Comparison of ENCODE assay signal across 8 cellular contexts in the genomic region with DNA sequence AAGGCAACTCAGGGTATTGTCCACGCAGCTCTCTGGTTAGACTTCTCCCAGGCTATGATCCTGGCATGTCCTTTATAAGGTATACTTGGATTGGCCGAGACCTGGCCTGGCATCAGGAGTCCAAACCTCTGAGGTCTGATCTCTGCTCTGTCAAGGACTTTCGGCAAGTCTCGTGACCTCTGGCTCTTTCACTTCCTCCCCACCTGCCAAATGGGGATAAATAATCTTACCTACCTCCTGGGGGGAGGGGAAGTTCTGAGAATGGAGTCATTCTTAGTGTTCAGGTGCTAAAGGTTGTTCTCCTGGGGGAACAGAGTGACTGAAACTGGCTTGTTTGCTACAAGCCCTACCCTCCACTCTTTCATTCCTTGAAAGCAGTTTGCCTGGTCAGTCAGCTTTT. TPM values are rescaled to one million over a fixed set of nuclear protein-coding genes. Genes with fewer than 3 reads are reported as not detected.
DNase-seq lines count a peak whose midpoint lies in the region; ATAC-seq and TF ChIP-seq lines count a peak whose summit lies in the region.

No MANE protein-coding gene starts in this region.

- H3K36me3 Mint-ChIP-seq in activated T-cell treated with anti-CD3 and anti-CD28 coated beads, Interleukin-2, amount 50 U/mL, for 72 hours (ENCODE audit: insufficient read depth in 2 of 2) = peaks cover 9 to 10% of the 10 kb centered on the region in 2 donors
- H3K36me3 Mint-ChIP-seq in stimulated activated effector memory CD8-positive, alpha-beta T cell treated with anti-CD3 and anti-CD28 coated beads, Interleukin-12 subunit alpha, Interleukin-12 subunit beta, amount 100 ng/mL, for 72 hours = peaks cover 76% of the 10 kb centered on the region
- H3K36me3 Mint-ChIP-seq in type B pancreatic cell = peaks cover 21% of the 10 kb centered on the region

- peak overlapping the region; percentile 11 to 20 for H3K4me3 Mint-ChIP-seq in activated T-cell treated with anti-CD3 and anti-CD28 coated beads, Interleukin-2, amount 50 U/mL, for 72 hours
- H3K4me3 Mint-ChIP-seq in stimulated activated effector memory CD8-positive, alpha-beta T cell treated with anti-CD3 and anti-CD28 coated beads, Interleukin-12 subunit alpha, Interleukin-12 subunit beta, amount 100 ng/mL, for 72 hours = no peak overlapping the region
- H3K4me3 Mint-ChIP-seq in type B pancreatic cell = no peak overlapping the region

- H3K4me1 Mint-ChIP-seq in activated T-cell treated with anti-CD3 and anti-CD28 coated beads, Interleukin-2, amount 50 U/mL, for 72 hours (ENCODE audit: low read depth) = peaks cover 72% of the 10 kb centered on the region
- peaks cover 81% of the 10 kb centered on the region for H3K4me1 Mint-ChIP-seq in stimulated activated effector memory CD8-positive, alpha-beta T cell treated with anti-CD3 and anti-CD28 coated beads, Interleukin-12 subunit alpha, Interleukin-12 subunit beta, amount 100 ng/mL, for 72 hours
- H3K4me1 Mint-ChIP-seq in type B pancreatic cell (ENCODE audit: unreplicated experiment) = no peaks in the 10 kb centered on the region

- no peak for DNase-seq in activated T-cell treated with anti-CD3 and anti-CD28 coated beads, Interleukin-2, amount 50 U/mL, for 72 hours
- DNase-seq in activated T-cell treated with anti-CD3 and anti-CD28 coated beads for 4 hours (no peak), mucosa of gallbladder (ENCODE audit: low spot score) (no peak), type B pancreatic cell (ENCODE audit: extremely low spot score, unreplicated experiment) (no peak), dorsolateral prefrontal cortex (no peak)
- no peak for DNase-seq in stimulated activated effector memory CD8-positive, alpha-beta T cell treated with anti-CD3 and anti-CD28 coated beads, Interleukin-12 subunit alpha, Interleukin-12 subunit beta, amount 100 ng/mL, for 72 hours (ENCODE audit: low spot score in 2 of 2)

- no peaks in the 10 kb centered on the region for H3K9me3 Mint-ChIP-seq in activated T-cell treated with anti-CD3 and anti-CD28 coated beads, Interleukin-2, amount 50 U/mL, for 72 hours
- no peaks in the 10 kb centered on the region for H3K9me3 Mint-ChIP-seq in stimulated activated effector memory CD8-positive, alpha-beta T cell treated with anti-CD3 and anti-CD28 coated beads, Interleukin-12 subunit alpha, Interleukin-12 subunit beta, amount 100 ng/mL, for 72 hours
- H3K9me3 Mint-ChIP-seq in type B pancreatic cell = no peaks in the 10 kb centered on the region

- H3K27ac ChIP-seq in dorsolateral prefrontal cortex = no peak overlapping the region

- no peaks in the 10 kb centered on the region for H3K27me3 ChIP-seq in dorsolateral prefrontal cortex

- no peak for TF ChIP-seq CTCF in type B pancreatic cell (conservative IDR thresholded peaks at IDR 0.05)
- no peak for TF ChIP-seq CTCF in dorsolateral prefrontal cortex (IDR thresholded peaks at IDR 0.05 in 54 of 56, conservative IDR thresholded peaks at IDR 0.05 in 2 of 56; ENCODE audit: low read depth in 1 of 56, partially characterized antibody in 56 of 56)

- intact Hi-C loops in dorsolateral prefrontal cortex (cut with DNase I) = no loop called here

- no peak for ATAC-seq in activated T-cell treated with anti-CD3 and anti-CD28 coated beads, Interleukin-2, amount 50 U/mL, for 72 hours (replicated peaks in 1 of 2)
- peak; percentile 53 for ATAC-seq in GM21717 (IDR thresholded peaks at IDR 0.05; ENCODE audit: unreplicated experiment)
- ATAC-seq in HG03575 (IDR thresholded peaks at IDR 0.05; ENCODE audit: extremely low read depth, insufficient number of reproducible peaks, low FRiP score, unreplicated experiment) = peak; percentile 37
- ATAC-seq in stimulated activated effector memory CD8-positive, alpha-beta T cell treated with anti-CD3 and anti-CD28 coated beads, Interleukin-12 subunit alpha, Interleukin-12 subunit beta, amount 100 ng/mL, for 72 hours = no peak

- H3K4me3 ChIP-seq in dorsolateral prefrontal cortex = no peak overlapping the region

- peak overlapping the region; percentile 42 for H3K27ac Mint-ChIP-seq in activated T-cell treated with anti-CD3 and anti-CD28 coated beads, Interleukin-2, amount 50 U/mL, for 72 hours
- peak overlapping the region; percentile 91 for H3K27ac Mint-ChIP-seq in stimulated activated effector memory CD8-positive, alpha-beta T cell treated with anti-CD3 and anti-CD28 coated beads, Interleukin-12 subunit alpha, Interleukin-12 subunit beta, amount 100 ng/mL, for 72 hours
- no peak overlapping the region for H3K27ac Mint-ChIP-seq in type B pancreatic cell

- no peaks in the 10 kb centered on the region for H3K27me3 Mint-ChIP-seq in activated T-cell treated with anti-CD3 and anti-CD28 coated beads, Interleukin-2, amount 50 U/mL, for 72 hours (ENCODE audit: low read depth)
- H3K27me3 Mint-ChIP-seq in type B pancreatic cell = no peaks in the 10 kb centered on the region

RNA-seq across cellular contexts. Expression of gene ATXN1L, which starts 7.6 kb away (rescaled TPM):
- 10 to 100 TPM; 21.7 to 25.8 TPM for total RNA-seq in activated T-cell treated with anti-CD3 and anti-CD28 coated beads, Interleukin-2, amount 50 U/mL, for 72 hours
- 30.0 TPM for total RNA-seq in mucosa of gallbladder
- 27.8 and 29.0 TPM in 2 replicates for total RNA-seq in type B pancreatic cell (ENCODE audit: low replicate concordance)
- 10 to 100 TPM; 20.3 to 34.3 (median 26.3) TPM for total RNA-seq in dorsolateral prefrontal cortex

RNA-seq across cellular contexts. Expression of gene ZNF821, which starts 30.6 kb away (rescaled TPM):
- 10 to 100 TPM; 12.7 to 15.4 TPM for total RNA-seq in activated T-cell treated with anti-CD3 and anti-CD28 coated beads, Interleukin-2, amount 50 U/mL, for 72 hours
- total RNA-seq in mucosa of gallbladder (9.3 TPM), type B pancreatic cell (ENCODE audit: low replicate concordance) (12.8 and 18.5 TPM in 2 replicates), dorsolateral prefrontal cortex (10 to 100 TPM in 119 of 120 experiments, 1 to 10 TPM in 1; 8.8 to 35.9 (median 22.5) TPM)

RNA-seq across cellular contexts. Expression of gene IST1, which starts 41.9 kb away (rescaled TPM):
- 100 to 1,000 TPM; 190 to 194 TPM for total RNA-seq in activated T-cell treated with anti-CD3 and anti-CD28 coated beads, Interleukin-2, amount 50 U/mL, for 72 hours
- total RNA-seq in mucosa of gallbladder (225 TPM), type B pancreatic cell (ENCODE audit: low replicate concordance) (232 and 233 TPM in 2 replicates), dorsolateral prefrontal cortex (100 to 1,000 TPM in 118 of 120 experiments, 10 to 100 TPM in 2; 70.6 to 245 (median 162) TPM)

RNA-seq across cellular contexts. Expression of gene AP1G1, which starts 44.8 kb away (rescaled TPM):
- 10 to 100 TPM; 83.2 to 87.0 TPM for total RNA-seq in activated T-cell treated with anti-CD3 and anti-CD28 coated beads, Interleukin-2, amount 50 U/mL, for 72 hours
- total RNA-seq in mucosa of gallbladder = 98.1 TPM
- total RNA-seq in type B pancreatic cell (ENCODE audit: low replicate concordance) = 90.5 and 115 TPM in 2 replicates
- total RNA-seq in dorsolateral prefrontal cortex = 100 to 1,000 TPM in 99 of 120 experiments, 10 to 100 TPM in 21; 81.3 to 131 (median 109) TPM

Comparison
In these comparisons a context has a peak if more than half of its experiments do, and no peak if none do; other contexts are left out.
1. ATAC-seq: peak in GM21717 (single experiment) and HG03575 (single experiment); none in activated T-cell treated with anti-CD3 and anti-CD28 coated beads, Interleukin-2, amount 50 U/mL, for 72 hours (0 of 2) and stimulated activated effector memory CD8-positive, alpha-beta T cell treated with anti-CD3 and anti-CD28 coated beads, Interleukin-12 subunit alpha, Interleukin-12 subunit beta, amount 100 ng/mL, for 72 hours (single experiment).
2. H3K4me3 Mint-ChIP-seq: peak in activated T-cell treated with anti-CD3 and anti-CD28 coated beads, Interleukin-2, amount 50 U/mL, for 72 hours (2 of 2); none in stimulated activated effector memory CD8-positive, alpha-beta T cell treated with anti-CD3 and anti-CD28 coated beads, Interleukin-12 subunit alpha, Interleukin-12 subunit beta, amount 100 ng/mL, for 72 hours (single experiment) and type B pancreatic cell (single experiment).